13 cellular contexts compared by ENCODE assay signal in genomic region chr7:28623105-28623730, GRCh38.
DNase-seq lines count a peak whose midpoint lies in the region; ATAC-seq and TF ChIP-seq lines count a peak whose summit lies in the region.
"Had no signal": no experiment of that assay in that cellular context is flagged by ENCODE, and none has a peak within 500 bp of the region (broad histone marks: within the 10 kb centered on the region; RNA-seq: fewer than 3 reads in every experiment).

No MANE protein-coding gene starts in this region.

- peaks cover 3% of the 10 kb centered on the region for H3K27me3 Mint-ChIP-seq in neural progenitor cell (ENCODE audit: insufficient read depth, low read depth)

- no peak overlapping the region for H2AFZ ChIP-seq in neural progenitor cell (replicated peaks)

- H3K36me3 ChIP-seq in heart left ventricle (no peaks in the 10 kb centered on the region), neural progenitor cell (no peaks in the 10 kb centered on the region)
- H3K36me3 ChIP-seq: pancreas had no signal

- peaks cover 2% of the 10 kb centered on the region for H3K4me1 Mint-ChIP-seq in neural progenitor cell

- no peak for DNase-seq in heart left ventricle
- DNase-seq in cardiac septum (ENCODE audit: low spot score): no peak
- no peak for DNase-seq in left cardiac atrium
- no peak for DNase-seq in neural progenitor cell (ENCODE audit: low spot score)
- no peak for DNase-seq in activated effector memory CD4-positive, alpha-beta T cell treated with anti-CD3 and anti-CD28 coated beads, Interleukin-2, amount 50 U/mL, for 16 hours
- DNase-seq: aorta; H9; pancreas; stimulated activated CD4-positive, alpha-beta T cell treated with anti-CD3 and anti-CD28 coated beads, Interleukin-4, amount 100 ng/mL, for 1 hour had no signal

- no peaks in the 10 kb centered on the region for H3K79me2 ChIP-seq in neural progenitor cell (ENCODE audit: low read depth)

- 43 to 52% (median 51%) methylated on average over 5 of the region's 5 CpGs for WGBS in heart left ventricle, 4 donors

- no peaks in the 10 kb centered on the region for H3K36me3 Mint-ChIP-seq in neural progenitor cell

- H3K27ac ChIP-seq in heart left ventricle (peak overlapping the region in 11 of 12 donors; percentile 11 to 87 (median 75)), neural progenitor cell (no peak overlapping the region)
- H3K27ac ChIP-seq: RWPE1 had no signal

- H4K20me1 ChIP-seq in neural progenitor cell (ENCODE audit: low read depth): no peaks in the 10 kb centered on the region

- no peaks in the 10 kb centered on the region for H3K9me3 Mint-ChIP-seq in neural progenitor cell
- H3K9me3 Mint-ChIP-seq: H9 had no signal

- no peaks in the 10 kb centered on the region for H3F3A ChIP-seq in neural progenitor cell (ENCODE audit: low read depth)

- H3K4me3 Mint-ChIP-seq in neural progenitor cell: no peak overlapping the region
- H3K4me3 Mint-ChIP-seq: H9 had no signal

- no peak overlapping the region for H3K9ac ChIP-seq in neural progenitor cell

- peak; percentile 69 to 78 (median 76) for ATAC-seq in heart left ventricle
- ATAC-seq in SK-N-SH treated with all-trans-retinoic acid at 6 μM for 48 hours: peak; percentile 73
- ATAC-seq in left cardiac atrium: peak; percentile 60 to 72
- ATAC-seq in GM21717 (IDR thresholded peaks at IDR 0.05; ENCODE audit: unreplicated experiment): no peak
- no peak for ATAC-seq in HG03045 (IDR thresholded peaks at IDR 0.05; ENCODE audit: unreplicated experiment)
- ATAC-seq: pancreas had no signal

- H3K27ac Mint-ChIP-seq in neural progenitor cell: no peak overlapping the region
- H3K27ac Mint-ChIP-seq: H9 had no signal

- intact Hi-C loops in heart left ventricle (cut with DNase I): loop anchor here in 9 of 10 donors (5.0 to 10.0 kb wide), 12 partner anchors 62 to 328 kb away; partner anchors contain the start of gene CREB5 (in 1 of the 9)
- intact Hi-C loops in cardiac septum (cut with DNase I): loop anchor here (5.0 to 10.0 kb wide), 3 partner anchors 64 to 328 kb away; partner anchors contain the start of gene CREB5
- intact Hi-C loops in left cardiac atrium (cut with DNase I): loop anchor here in 1 of 2 donors (2.0 to 10.0 kb wide), 2 partner anchors 214 to 232 kb away; no protein-coding TSS in a partner anchor

- H3K4me3 ChIP-seq in heart left ventricle (no peak overlapping the region), neural progenitor cell (no peak overlapping the region)
- H3K4me3 ChIP-seq: pancreas had no signal

- H3K9me3 ChIP-seq in heart left ventricle: no peaks in the 10 kb centered on the region
- no peaks in the 10 kb centered on the region for H3K9me3 ChIP-seq in neural progenitor cell (ENCODE audit: low read depth)
- H3K9me3 ChIP-seq: pancreas had no signal

- no peaks in the 10 kb centered on the region for H3K27me3 ChIP-seq in heart left ventricle
- no peaks in the 10 kb centered on the region for H3K27me3 ChIP-seq in neural progenitor cell

- TF ChIP-seq POLR2A in heart left ventricle (IDR thresholded peaks at IDR 0.05): no peak

- no peak for TF ChIP-seq CTCF in heart left ventricle (IDR thresholded peaks at IDR 0.05)
- no peak for TF ChIP-seq CTCF in neural progenitor cell (IDR thresholded peaks at IDR 0.05)

- peaks cover 0 to 77% (median 31%) of the 10 kb centered on the region in 12 donors for H3K4me1 ChIP-seq in heart left ventricle
- H3K4me1 ChIP-seq in neural progenitor cell: no peaks in the 10 kb centered on the region

- H3K4me2 ChIP-seq in neural progenitor cell: no peak overlapping the region

TF ChIP-seq in SK-N-SH treated with all-trans-retinoic acid at 6 μM for 48 hours, 23 proteins besides CTCF, POLR2A, EP300 and RAD21:
- TF ChIP-seq, protein P1, sequence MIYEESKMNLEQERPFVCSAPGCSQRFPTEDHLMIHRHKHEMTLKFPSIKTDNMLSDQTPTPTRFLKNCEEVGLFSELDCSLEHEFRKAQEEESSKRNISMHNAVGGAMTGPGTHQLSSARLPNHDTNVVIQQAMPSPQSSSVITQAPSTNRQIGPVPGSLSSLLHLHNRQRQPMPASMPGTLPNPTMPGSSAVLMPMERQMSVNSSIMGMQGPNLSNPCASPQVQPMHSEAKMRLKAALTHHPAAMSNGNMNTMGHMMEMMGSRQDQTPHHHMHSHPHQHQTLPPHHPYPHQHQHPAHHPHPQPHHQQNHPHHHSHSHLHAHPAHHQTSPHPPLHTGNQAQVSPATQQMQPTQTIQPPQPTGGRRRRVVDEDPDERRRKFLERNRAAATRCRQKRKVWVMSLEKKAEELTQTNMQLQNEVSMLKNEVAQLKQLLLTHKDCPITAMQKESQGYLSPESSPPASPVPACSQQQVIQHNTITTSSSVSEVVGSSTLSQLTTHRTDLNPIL (CRISPR knock-in tag; IDR thresholded peaks at IDR 0.05; ENCODE audit: low read depth): no peak
- TF ChIP-seq ISL1 (CRISPR knock-in tag; IDR thresholded peaks at IDR 0.05): peak; percentile 53; the same call in 1 of the 2 replicates

Comparison
In these comparisons a context has a peak if more than half of its experiments do, and no peak if none do; other contexts are left out.
1. ATAC-seq: peak in heart left ventricle (4 of 4), SK-N-SH treated with all-trans-retinoic acid at 6 μM for 48 hours (single experiment) and left cardiac atrium (2 of 2); none in GM21717 (single experiment) and HG03045 (single experiment).